18 cellular contexts compared by ENCODE assay signal in the genomic region with DNA sequence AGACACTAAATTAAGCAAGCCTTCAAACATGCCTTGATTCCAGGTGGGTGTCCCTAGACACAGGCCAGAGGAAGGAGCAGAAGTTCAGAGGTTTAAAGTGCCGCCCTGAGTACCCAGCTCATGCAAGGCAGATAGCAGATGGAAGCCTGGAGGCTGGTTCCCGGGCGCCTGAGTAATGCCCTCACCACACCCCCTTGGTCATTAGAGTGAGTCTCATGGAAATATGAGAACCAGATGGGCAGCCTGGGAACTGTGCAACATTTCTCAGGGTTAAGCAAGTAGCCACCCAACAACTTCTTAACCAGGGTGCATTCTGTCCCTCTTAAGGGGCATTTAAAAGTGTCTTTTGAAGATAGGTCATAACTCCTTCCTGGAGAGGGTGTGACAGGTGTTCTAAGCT. TPM values are rescaled to one million over a fixed set of nuclear protein-coding genes. Genes with fewer than 3 reads are reported as not detected.
A peak's percentile ranks its signal among the peaks of the same experiment; 100 is the strongest.
DNase-seq lines count a peak whose midpoint lies in the region; ATAC-seq and TF ChIP-seq lines count a peak whose summit lies in the region.
"Had no signal": no experiment of that assay in that cellular context is flagged by ENCODE, and none has a peak within 500 bp of the region (broad histone marks: within the 10 kb centered on the region; RNA-seq: fewer than 3 reads in every experiment).

No MANE protein-coding gene starts in this region.

- no peaks in the 10 kb centered on the region for H3K36me3 ChIP-seq in colonic mucosa
- H3K36me3 ChIP-seq in neutrophil = no peaks in the 10 kb centered on the region
- no peaks in the 10 kb centered on the region for H3K36me3 ChIP-seq in brain microvascular endothelial cell (replicated peaks)

- intact Hi-C loops in Calu3 (cut with micrococcal nuclease; ENCODE audit: unreplicated experiment) (loop anchor here (1.0 to 5.0 kb wide), 2 partner anchors 42 to 108 kb away; no protein-coding TSS in a partner anchor), colonic mucosa (cut with DNase I) (no loop called here)

- H3K4me1 ChIP-seq in colonic mucosa = peaks cover 6% of the 10 kb centered on the region
- peaks cover 41 to 49% of the 10 kb centered on the region in 2 experiments for H3K4me1 ChIP-seq in neutrophil (ENCODE audit: control insufficient read depth in 1 of 2, insufficient read depth in 1 of 2, low read depth in 1 of 2, low read length in 1 of 2)

- TF ChIP-seq CTCF in Calu3 (IDR thresholded peaks at IDR 0.05; ENCODE audit: unreplicated experiment) (no peak), colonic mucosa (IDR thresholded peaks at IDR 0.05) (no peak), neutrophil (IDR thresholded peaks at IDR 0.05) (no peak), brain microvascular endothelial cell (IDR thresholded peaks at IDR 0.05; ENCODE audit: low read depth, low read length, missing control alignments) (no peak)

- H3K4me1 Mint-ChIP-seq in Calu3 (ENCODE audit: low read depth, unreplicated experiment) = peaks cover 73% of the 10 kb centered on the region

- H3K4me3 Mint-ChIP-seq in Calu3 (ENCODE audit: low read depth, unreplicated experiment) = peak overlapping the region; percentile 57
- H3K4me3 Mint-ChIP-seq: activated naive CD4-positive, alpha-beta T cell treated with anti-CD3 and anti-CD28 coated beads, Interleukin-2, amount 50 U/mL, for 24 hours; effector memory CD8-positive, alpha-beta T cell; mesothelial cell of epicardium; T-helper 17 cell had no signal

- in situ Hi-C loops in brain microvascular endothelial cell (cut with HindIII; ENCODE audit: low pct_ligation_motif_present, low sequenced_read_pairs) = no loop called here

- ATAC-seq in HG02885 (IDR thresholded peaks at IDR 0.05; ENCODE audit: poor library complexity, unreplicated experiment) = no peak
- ATAC-seq: effector memory CD8-positive, alpha-beta T cell; GM12878 had no signal

- no peaks in the 10 kb centered on the region for H3K9me3 Mint-ChIP-seq in Calu3 (ENCODE audit: low read depth, unreplicated experiment)
- H3K9me3 Mint-ChIP-seq: activated naive CD4-positive, alpha-beta T cell treated with anti-CD3 and anti-CD28 coated beads, Interleukin-2, amount 50 U/mL, for 24 hours; effector memory CD8-positive, alpha-beta T cell; mesothelial cell of epicardium had no signal

- H3K36me3 Mint-ChIP-seq in Calu3 (ENCODE audit: insufficient read depth, unreplicated experiment) = peaks cover 58% of the 10 kb centered on the region
- H3K36me3 Mint-ChIP-seq: activated naive CD4-positive, alpha-beta T cell treated with anti-CD3 and anti-CD28 coated beads, Interleukin-2, amount 50 U/mL, for 24 hours; mesothelial cell of epicardium had no signal

- no peak overlapping the region for H3K9ac ChIP-seq in colonic mucosa (ENCODE audit: low read depth in 2 of 2, low read length in 2 of 2)

- no TSS peak for BruUV-seq in Calu3 (replicated peaks; lab: Mats Ljungman, UMichigan)

- no peak overlapping the region for H3K4me3 ChIP-seq in colonic mucosa
- H3K4me3 ChIP-seq in neutrophil (ENCODE audit: low read depth in 1 of 2, low read length in 1 of 2) = no peak overlapping the region
- no peak overlapping the region for H3K4me3 ChIP-seq in brain microvascular endothelial cell (ENCODE audit: low read depth, low read length)
- H3K4me3 ChIP-seq: GM12878 had no signal

- H3K27me3 ChIP-seq in colonic mucosa (no peaks in the 10 kb centered on the region), neutrophil (no peaks in the 10 kb centered on the region), brain microvascular endothelial cell (replicated peaks) (no peaks in the 10 kb centered on the region)

- DNase-seq in Calu3 (peak; percentile 82), NCI-H2107 (lab: John Stamatoyannopoulos, UW) (peak; percentile 11), colonic mucosa (peak; percentile 38), GF-D8 (lab: John Stamatoyannopoulos, UW) (no peak), SK-N-DZ (ENCODE audit: low spot score) (no peak), brain microvascular endothelial cell (no peak)
- DNase-seq: activated T-cell treated with anti-CD3 and anti-CD28 coated beads for 4 hours; DND-41; effector memory CD8-positive, alpha-beta T cell; glutamatergic neuron; NCI-H446; stimulated activated naive CD8-positive, alpha-beta T cell treated with anti-CD3 and anti-CD28 coated beads, Interleukin-15, Interleukin-2, amounts not matched to agents 100 U/mL and 50 U/mL, for 24 hours; T-helper 17 cell had no signal

- CTCF ChIA-PET in Calu3 (lab: Charles Lee) = interaction anchor here (0.6 to 2.3 kb wide), 8 partner anchors 11 to 218 kb away, joined by 3 to 14 read pairs (median 4); a partner anchor contains a TSS

- peak overlapping the region; percentile 97 for H3K27ac Mint-ChIP-seq in Calu3 (ENCODE audit: unreplicated experiment)
- H3K27ac Mint-ChIP-seq: activated naive CD4-positive, alpha-beta T cell treated with anti-CD3 and anti-CD28 coated beads, Interleukin-2, amount 50 U/mL, for 24 hours; mesothelial cell of epicardium; T-helper 17 cell had no signal

- H3K27ac ChIP-seq in colonic mucosa = no peak overlapping the region
- peak overlapping the region; percentile 60 for H3K27ac ChIP-seq in neutrophil
- no peak overlapping the region for H3K27ac ChIP-seq in brain microvascular endothelial cell

- H3K27me3 Mint-ChIP-seq in Calu3 (ENCODE audit: unreplicated experiment) = no peaks in the 10 kb centered on the region
- H3K27me3 Mint-ChIP-seq: activated naive CD4-positive, alpha-beta T cell treated with anti-CD3 and anti-CD28 coated beads, Interleukin-2, amount 50 U/mL, for 24 hours; effector memory CD8-positive, alpha-beta T cell; T-helper 17 cell had no signal

- H3K9me3 ChIP-seq in colonic mucosa (no peaks in the 10 kb centered on the region), neutrophil (no peaks in the 10 kb centered on the region)

RNA-seq across cellular contexts. Expression of a gene that starts 44.1 kb away (rescaled TPM):
- total RNA-seq in Calu3 (2022) (80.0 and 104 TPM in 2 replicates), colonic mucosa (10 to 100 TPM; 21.4 to 25.8 TPM)
- polyA plus RNA-seq in SK-N-DZ (2014; cell fraction: cytosol; rRNA removed) = not detected in 2 replicates
- not detected in 2 replicates for polyA plus RNA-seq in SK-N-DZ (2014; cell fraction: nucleus; rRNA removed)

Comparison
In these comparisons a context has a peak if more than half of its experiments do, and no peak if none do; other contexts are left out.
1. DNase-seq: peak in Calu3 (single experiment), NCI-H2107 (single experiment) and colonic mucosa (single experiment); none in GF-D8 (single experiment), SK-N-DZ (single experiment) and brain microvascular endothelial cell (single experiment).